In the genomic region with DNA sequence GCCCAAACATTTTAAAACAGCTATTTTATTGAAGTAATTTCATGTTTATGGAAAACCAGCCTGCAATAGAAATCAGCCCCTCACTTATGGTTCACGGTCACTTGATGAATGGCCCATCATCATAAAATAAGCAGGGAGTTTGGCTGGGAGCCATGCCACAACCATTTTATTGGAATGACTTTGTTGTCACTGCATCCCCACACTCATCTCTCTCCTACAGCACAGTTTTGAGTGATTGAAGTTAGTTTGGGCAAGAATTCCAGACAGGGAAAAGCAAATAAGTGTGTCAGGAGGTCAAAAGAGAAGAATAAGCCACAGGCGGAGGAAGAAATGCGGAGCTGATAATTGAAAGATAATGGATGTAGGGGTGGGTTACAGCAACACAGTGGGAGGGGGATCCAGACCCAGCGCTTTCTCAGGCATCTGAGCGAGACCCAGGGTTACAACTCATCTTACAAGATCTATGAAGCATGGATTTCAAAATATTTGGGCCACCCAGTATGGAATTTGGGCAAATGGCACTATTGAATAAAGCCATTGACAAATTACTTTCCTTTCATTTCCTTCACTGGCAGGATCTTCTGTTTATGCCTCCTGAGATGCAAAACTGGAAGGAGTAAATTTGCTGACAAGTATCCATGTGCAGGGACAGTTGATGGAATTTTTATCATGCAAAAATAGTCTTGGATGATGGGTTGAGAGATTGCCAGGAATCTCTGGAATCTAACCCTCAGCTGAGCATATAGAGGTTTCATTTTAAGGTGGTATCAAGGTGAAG, we compare ENCODE assay signal across 15 cellular contexts.
DNase-seq lines count a peak whose midpoint lies in the region; ATAC-seq and TF ChIP-seq lines count a peak whose summit lies in the region.
"Had no signal": no experiment of that assay in that cellular context is flagged by ENCODE, and none has a peak within 500 bp of the region (broad histone marks: within the 10 kb centered on the region; RNA-seq: fewer than 3 reads in every experiment).

No MANE protein-coding gene starts in this region.

- no peak for TF ChIP-seq RAD21 in IMR-90 (IDR thresholded peaks at IDR 0.05; ENCODE audit: low read length)

- H3K36me3 Mint-ChIP-seq in nephron (ENCODE audit: low read depth): no peaks in the 10 kb centered on the region
- H3K36me3 Mint-ChIP-seq: CD4-positive, alpha-beta memory T cell had no signal

- H3K9me3 Mint-ChIP-seq in nephron: no peaks in the 10 kb centered on the region
- H3K9me3 Mint-ChIP-seq: CD4-positive, alpha-beta memory T cell; central memory CD8-positive, alpha-beta T cell had no signal

- in situ Hi-C loops in IMR-90 (cut with MboI; ENCODE audit: low sequenced_read_pairs): no loop called here

- dilution Hi-C loops in IMR-90 (cut with HindIII; ENCODE audit: low sequenced_read_pairs, unreplicated experiment): no loop called here

- no peaks in the 10 kb centered on the region for H3K27me3 ChIP-seq in IMR-90 (ENCODE audit: control insufficient read depth, insufficient read depth, low read length)

- DNase-seq in Daoy (ENCODE audit: low read depth) (peak; percentile 59), IMR-90 (peak; percentile 43), astrocyte of the hippocampus (ENCODE audit: low read depth, low spot score) (peak; percentile 91), NOMO-1 (lab: John Stamatoyannopoulos, UW; ENCODE audit: unreplicated experiment in 2 of 2) (no peak), activated T-cell treated with anti-CD3 and anti-CD28 coated beads for 4 hours (no peak)
- DNase-seq: activated naive CD4-positive, alpha-beta T cell treated with Interleukin-2 at 50 U/mL for 16 hours; CD4-positive, alpha-beta memory T cell; erythroblast; NCI-H1436 treated with DMSO at 0.1 percent for 48 hours; right cardiac atrium; T-helper 2 cell had no signal

- TF ChIP-seq CTCF in IMR-90 (conservative IDR thresholded peaks at IDR 0.05; ENCODE audit: low read depth, low read length) (no peak), nephron (IDR thresholded peaks at IDR 0.05; ENCODE audit: unreplicated experiment in 3 of 3) (no peak)

- CTCF ChIA-PET in IMR-90 (lab: Yijun Ruan, JAX): interaction anchor here (0.6 kb wide), 1 partner anchor 602 kb away, joined by 3 read pairs; no protein-coding TSS in a partner anchor

- H3K9me1 ChIP-seq in IMR-90 (ENCODE audit: insufficient read depth, low read length): peaks cover 3% of the 10 kb centered on the region; the same call in 1 of the 2 replicates

- H4K20me1 ChIP-seq in IMR-90 (ENCODE audit: insufficient read depth, low read length): no peaks in the 10 kb centered on the region

- H3K4ac ChIP-seq in IMR-90 (ENCODE audit: low read depth, low read length): no peak overlapping the region; the same call in 1 of the 2 replicates

- peak overlapping the region; percentile 12 to 27; a peak in 1 of 4 replicates for H4K8ac ChIP-seq in IMR-90 (ENCODE audit: low read depth in 2 of 2, low read length in 2 of 2)

- ATAC-seq in IMR-90 (ENCODE audit: low read depth) (no peak; the same call in 1 of the 2 replicates), HG03439 (IDR thresholded peaks at IDR 0.05; ENCODE audit: unreplicated experiment) (no peak)
- ATAC-seq: mucosa of descending colon, right cardiac atrium had no signal

- no peak overlapping the region for H4K5ac ChIP-seq in IMR-90 (ENCODE audit: low read depth, low read length)

- 0 out of 2 replicates have a peak overlapping the region, but pooled peaks have one; percentile 16 for H3K14ac ChIP-seq in IMR-90 (replicated peaks; ENCODE audit: low read depth, low read length)

- H3K36me3 ChIP-seq in IMR-90 (ENCODE audit: control insufficient read depth, insufficient read depth, low read length): no peaks in the 10 kb centered on the region

- WGBS in IMR-90 (ENCODE audit: extremely low coverage in 2 of 2, insufficient read length in 1 of 2), 2 experiments: 71% methylated on average over 1 of the region's 5 CpGs; no CpG with 5 or more reads in 1 of the 2 experiments

- no peak overlapping the region; the same call in 1 of the 2 replicates for H2AK5ac ChIP-seq in IMR-90 (ENCODE audit: low read depth, low read length)

- H2BK20ac ChIP-seq in IMR-90 (ENCODE audit: low read depth, low read length): peak overlapping the region; percentile 37

- no peak overlapping the region for H3K23ac ChIP-seq in IMR-90 (ENCODE audit: low read depth, low read length)

- no peak overlapping the region; the same call in 1 of the 2 replicates for H3K4me2 ChIP-seq in IMR-90 (ENCODE audit: low read depth, low read length)

- no peaks in the 10 kb centered on the region for H3K79me1 ChIP-seq in IMR-90 (ENCODE audit: low read depth in 1 of 2, low read length in 2 of 2)

- H3K4me3 Mint-ChIP-seq in nephron: no peak overlapping the region
- H3K4me3 Mint-ChIP-seq: CD4-positive, alpha-beta memory T cell; central memory CD8-positive, alpha-beta T cell had no signal

- H3K27ac ChIP-seq in IMR-90 (ENCODE audit: insufficient read depth, low read length): no peak overlapping the region

- peak overlapping the region; percentile 12 for H2AK9ac ChIP-seq in IMR-90 (replicated peaks; ENCODE audit: low read depth, low read length, poor library complexity)

- intact Hi-C loops in IMR-90 (cut with micrococcal nuclease): no loop called here

- peaks cover 43% of the 10 kb centered on the region for H3K4me1 Mint-ChIP-seq in nephron
- H3K4me1 Mint-ChIP-seq: CD4-positive, alpha-beta memory T cell; central memory CD8-positive, alpha-beta T cell had no signal

- H3K27ac Mint-ChIP-seq in nephron: peak overlapping the region; percentile 7 to 60 (median 47)
- H3K27ac Mint-ChIP-seq: CD4-positive, alpha-beta memory T cell had no signal

- H2BK120ac ChIP-seq in IMR-90 (ENCODE audit: low read depth, low read length): peak overlapping the region; percentile 3; the same call in 1 of the 2 replicates

- no peak overlapping the region for H3K18ac ChIP-seq in IMR-90 (ENCODE audit: low read depth, low read length)

- H3K27me3 Mint-ChIP-seq in nephron (ENCODE audit: low read depth): no peaks in the 10 kb centered on the region

- H3K4me1 ChIP-seq in IMR-90 (ENCODE audit: control insufficient read depth, insufficient read depth, low read length): peaks cover 3% of the 10 kb centered on the region

- H2AFZ ChIP-seq in IMR-90 (replicated peaks; ENCODE audit: low read length, poor library complexity): no peak overlapping the region

- H2BK5ac ChIP-seq in IMR-90 (ENCODE audit: low read depth, low read length, poor library complexity, severe bottlenecking): no peak overlapping the region

- H3K9ac ChIP-seq in IMR-90 (ENCODE audit: low read depth, low read length): no peak overlapping the region

- BruUV-seq in IMR-90 (replicated peaks; lab: Mats Ljungman, UMichigan): no TSS peak

- H2BK15ac ChIP-seq in IMR-90 (ENCODE audit: low read depth, low read length): 0 out of 3 replicates have a peak overlapping the region, but pooled peaks have one; percentile 6

- H3K9me3 ChIP-seq in IMR-90 (ENCODE audit: control insufficient read depth, insufficient read depth, low read length): no peaks in the 10 kb centered on the region
- H3K9me3 ChIP-seq: mucosa of descending colon had no signal

- no peak overlapping the region for H3K56ac ChIP-seq in IMR-90 (ENCODE audit: extremely low read depth, insufficient read depth, low read length)

- no peak for TF ChIP-seq POLR2A in IMR-90 (IDR thresholded peaks at IDR 0.05; ENCODE audit: low read depth, low read length)

- POLR2A ChIA-PET in IMR-90 (lab: Charles Lee; ENCODE audit: unreplicated experiment): no interaction called here

- no peak overlapping the region for H4K91ac ChIP-seq in IMR-90 (ENCODE audit: insufficient read depth, low read depth, low read length)

- H3K4me3 ChIP-seq in IMR-90 (ENCODE audit: insufficient read depth, low read depth, low read length): no peak overlapping the region
- H3K4me3 ChIP-seq: mucosa of descending colon had no signal

TF ChIP-seq in IMR-90, 13 proteins besides CTCF, POLR2A, EP300 and RAD21:
- TF ChIP-seq CEBPB (IDR thresholded peaks at IDR 0.05; ENCODE audit: low read depth, low read length) (no peak), BHLHE40 (IDR thresholded peaks at IDR 0.05; ENCODE audit: low read depth, low read length) (no peak), CHD1 (IDR thresholded peaks at IDR 0.05; ENCODE audit: low read depth, low read length) (no peak), MAZ (IDR thresholded peaks at IDR 0.05; ENCODE audit: borderline replicate concordance, low read depth, low read length) (no peak), MXI1 (IDR thresholded peaks at IDR 0.05; ENCODE audit: borderline replicate concordance, low read depth, low read length) (no peak), NFE2L2 (IDR thresholded peaks at IDR 0.05; ENCODE audit: low read depth, low read length) (no peak), MAFK (IDR thresholded peaks at IDR 0.05; ENCODE audit: low read depth, low read length) (no peak), RCOR1 (IDR thresholded peaks at IDR 0.05; ENCODE audit: insufficient replicate concordance, low read length) (no peak), FOS (IDR thresholded peaks at IDR 0.05; ENCODE audit: low read depth, low read length) (no peak), RFX5 (IDR thresholded peaks at IDR 0.05; ENCODE audit: low read depth, low read length) (no peak), SMC3 (IDR thresholded peaks at IDR 0.05; ENCODE audit: low read depth, low read length) (no peak)
- TF ChIP-seq, protein P1, sequence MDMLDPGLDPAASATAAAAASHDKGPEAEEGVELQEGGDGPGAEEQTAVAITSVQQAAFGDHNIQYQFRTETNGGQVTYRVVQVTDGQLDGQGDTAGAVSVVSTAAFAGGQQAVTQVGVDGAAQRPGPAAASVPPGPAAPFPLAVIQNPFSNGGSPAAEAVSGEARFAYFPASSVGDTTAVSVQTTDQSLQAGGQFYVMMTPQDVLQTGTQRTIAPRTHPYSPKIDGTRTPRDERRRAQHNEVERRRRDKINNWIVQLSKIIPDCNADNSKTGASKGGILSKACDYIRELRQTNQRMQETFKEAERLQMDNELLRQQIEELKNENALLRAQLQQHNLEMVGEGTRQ (IDR thresholded peaks at IDR 0.05; ENCODE audit: low read depth, low read length): no peak
- TF ChIP-seq, protein P2, sequence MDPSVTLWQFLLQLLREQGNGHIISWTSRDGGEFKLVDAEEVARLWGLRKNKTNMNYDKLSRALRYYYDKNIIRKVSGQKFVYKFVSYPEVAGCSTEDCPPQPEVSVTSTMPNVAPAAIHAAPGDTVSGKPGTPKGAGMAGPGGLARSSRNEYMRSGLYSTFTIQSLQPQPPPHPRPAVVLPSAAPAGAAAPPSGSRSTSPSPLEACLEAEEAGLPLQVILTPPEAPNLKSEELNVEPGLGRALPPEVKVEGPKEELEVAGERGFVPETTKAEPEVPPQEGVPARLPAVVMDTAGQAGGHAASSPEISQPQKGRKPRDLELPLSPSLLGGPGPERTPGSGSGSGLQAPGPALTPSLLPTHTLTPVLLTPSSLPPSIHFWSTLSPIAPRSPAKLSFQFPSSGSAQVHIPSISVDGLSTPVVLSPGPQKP (IDR thresholded peaks at IDR 0.05; ENCODE audit: borderline replicate concordance, low read depth, low read length): no peak

Comparison
In these comparisons a context has a peak if more than half of its experiments do, and no peak if none do; other contexts are left out.
1. DNase-seq: peak in Daoy (single experiment), IMR-90 (single experiment) and astrocyte of the hippocampus (single experiment); none in NOMO-1 (0 of 2) and activated T-cell treated with anti-CD3 and anti-CD28 coated beads for 4 hours (single experiment).